In the genomic region with DNA sequence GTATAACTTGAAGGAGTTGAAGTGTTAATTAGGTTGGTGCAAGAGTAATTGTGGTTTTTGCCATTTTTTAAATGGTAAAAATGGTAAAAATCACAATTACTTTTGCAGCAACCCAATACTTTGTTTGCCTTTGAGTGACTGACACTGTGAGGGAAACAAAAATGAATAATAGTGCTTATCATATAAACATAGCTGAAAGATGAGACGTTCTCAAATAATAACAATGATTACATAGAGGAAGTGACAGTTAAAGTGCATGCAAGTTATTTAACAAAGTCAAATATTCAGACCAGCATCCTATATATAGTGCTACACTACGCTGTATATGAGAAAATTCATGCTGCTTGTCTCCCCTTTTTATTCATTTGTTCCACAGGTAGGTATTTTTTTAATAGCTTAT, we compare ENCODE assay signal across 27 cellular contexts.
"Had no signal": no experiment of that assay in that cellular context is flagged by ENCODE, and none has a peak within 500 bp of the region (broad histone marks: within the 10 kb centered on the region; RNA-seq: fewer than 3 reads in every experiment).

No MANE protein-coding gene starts in this region.

- DNase-seq: activated CD4-positive, alpha-beta memory T cell treated with anti-CD3 and anti-CD28 coated beads, Interleukin-2, amount 10 ng/mL, durations not matched to agents 7 days and 5 days; activated CD4-positive, alpha-beta T cell treated with anti-CD3 and anti-CD28 coated beads, Interleukin-2, amount 10 ng/mL, durations not matched to agents 24 days and 14 days; activated effector memory CD4-positive, alpha-beta T cell treated with Interleukin-2 at 50 U/mL for 16 hours; activated naive CD4-positive, alpha-beta T cell treated with anti-CD3 and anti-CD28 coated beads for 36 hours; activated naive CD8-positive, alpha-beta T cell treated with anti-CD3 and anti-CD28 coated beads, Interleukin-2, amount 10 ng/mL, durations not matched to agents 7 days and 5 days; activated T-cell treated with anti-CD3 and anti-CD28 coated beads, Interleukin-2, amount 50 U/mL, for 72 hours; amniotic stem cell; dorsolateral prefrontal cortex; effector memory CD8-positive, alpha-beta T cell; gastrocnemius medialis; hippocampal formation; left ventricle myocardium superior; nucleus accumbens; right lobe of liver; stimulated activated CD4-positive, alpha-beta T cell treated with anti-CD3 and anti-CD28 coated beads, Interleukin-2, amount 100 ng/mL, for 24 hours; stomach; T1000 had no signal

- H3K27me3 ChIP-seq: dorsolateral prefrontal cortex, esophagus muscularis mucosa, gastrocnemius medialis, right lobe of liver, stomach, suprapubic skin, tibial nerve had no signal

- FAIRE-seq: islet of Langerhans, urothelium cell line had no signal

- H3K27ac Mint-ChIP-seq: activated CD4-positive, alpha-beta memory T cell treated with anti-CD3 and anti-CD28 coated beads, Interleukin-2, amount 10 ng/mL, durations not matched to agents 7 days and 5 days; activated CD4-positive, alpha-beta T cell treated with anti-CD3 and anti-CD28 coated beads, Interleukin-2, amount 10 ng/mL, durations not matched to agents 24 days and 14 days; activated naive CD4-positive, alpha-beta T cell treated with anti-CD3 and anti-CD28 coated beads for 36 hours; activated naive CD8-positive, alpha-beta T cell treated with anti-CD3 and anti-CD28 coated beads, Interleukin-2, amount 10 ng/mL, durations not matched to agents 7 days and 5 days; activated T-cell treated with anti-CD3 and anti-CD28 coated beads, Interleukin-2, amount 50 U/mL, for 72 hours; effector memory CD8-positive, alpha-beta T cell; stimulated activated effector memory CD8-positive, alpha-beta T cell treated with anti-CD3 and anti-CD28 coated beads, Interleukin-12 subunit alpha, Interleukin-12 subunit beta, amount 100 ng/mL, for 72 hours; T-helper 1 cell treated with Interleukin-12 subunit alpha and Interleukin-12 subunit beta and Interleukin-4 antibody, amounts not matched to agents 30 μg/mL and 1 μg/mL, for 36 hours had no signal

- H3K9me3 Mint-ChIP-seq: activated CD4-positive, alpha-beta memory T cell treated with anti-CD3 and anti-CD28 coated beads, Interleukin-2, amount 10 ng/mL, durations not matched to agents 7 days and 5 days; activated CD4-positive, alpha-beta T cell treated with anti-CD3 and anti-CD28 coated beads, Interleukin-2, amount 10 ng/mL, durations not matched to agents 24 days and 14 days; activated naive CD4-positive, alpha-beta T cell treated with anti-CD3 and anti-CD28 coated beads for 36 hours; activated naive CD8-positive, alpha-beta T cell treated with anti-CD3 and anti-CD28 coated beads, Interleukin-2, amount 10 ng/mL, durations not matched to agents 7 days and 5 days; activated T-cell treated with anti-CD3 and anti-CD28 coated beads, Interleukin-2, amount 50 U/mL, for 72 hours; effector memory CD8-positive, alpha-beta T cell; nephron; stimulated activated effector memory CD8-positive, alpha-beta T cell treated with anti-CD3 and anti-CD28 coated beads, Interleukin-12 subunit alpha, Interleukin-12 subunit beta, amount 100 ng/mL, for 72 hours; T-helper 1 cell treated with Interleukin-12 subunit alpha and Interleukin-12 subunit beta and Interleukin-4 antibody, amounts not matched to agents 30 μg/mL and 1 μg/mL, for 36 hours had no signal

- H3K36me3 ChIP-seq: gastrocnemius medialis, right lobe of liver, stomach, suprapubic skin, tibial nerve had no signal

- H3K27ac ChIP-seq: dorsolateral prefrontal cortex, esophagus muscularis mucosa, gastrocnemius medialis, parathyroid adenoma, right lobe of liver, skin epidermis, stomach, suprapubic skin, tibial nerve had no signal

- H3K79me2 ChIP-seq: parathyroid adenoma had no signal

- H2AFZ ChIP-seq: parathyroid adenoma had no signal

- H3K9me3 ChIP-seq: esophagus muscularis mucosa, gastrocnemius medialis, right lobe of liver, stomach, suprapubic skin, tibial nerve had no signal

- H3K4me3 ChIP-seq: dorsolateral prefrontal cortex, esophagus muscularis mucosa, gastrocnemius medialis, right lobe of liver, skin epidermis, stomach, suprapubic skin, tibial nerve had no signal

- H3K4me3 Mint-ChIP-seq: activated CD4-positive, alpha-beta memory T cell treated with anti-CD3 and anti-CD28 coated beads, Interleukin-2, amount 10 ng/mL, durations not matched to agents 7 days and 5 days; activated CD4-positive, alpha-beta T cell treated with anti-CD3 and anti-CD28 coated beads, Interleukin-2, amount 10 ng/mL, durations not matched to agents 24 days and 14 days; activated naive CD4-positive, alpha-beta T cell treated with anti-CD3 and anti-CD28 coated beads for 36 hours; activated naive CD8-positive, alpha-beta T cell treated with anti-CD3 and anti-CD28 coated beads, Interleukin-2, amount 10 ng/mL, durations not matched to agents 7 days and 5 days; activated T-cell treated with anti-CD3 and anti-CD28 coated beads, Interleukin-2, amount 50 U/mL, for 72 hours; effector memory CD8-positive, alpha-beta T cell; nephron; stimulated activated effector memory CD8-positive, alpha-beta T cell treated with anti-CD3 and anti-CD28 coated beads, Interleukin-12 subunit alpha, Interleukin-12 subunit beta, amount 100 ng/mL, for 72 hours; T-helper 1 cell treated with Interleukin-12 subunit alpha and Interleukin-12 subunit beta and Interleukin-4 antibody, amounts not matched to agents 30 μg/mL and 1 μg/mL, for 36 hours had no signal

- H3K9ac ChIP-seq: parathyroid adenoma had no signal

- H3K4me1 ChIP-seq: right lobe of liver had no signal

- ATAC-seq: activated T-cell treated with anti-CD3 and anti-CD28 coated beads, Interleukin-2, amount 50 U/mL, for 72 hours; effector memory CD8-positive, alpha-beta T cell; gastrocnemius medialis; left ventricle myocardium superior; right lobe of liver; stimulated activated effector memory CD8-positive, alpha-beta T cell treated with anti-CD3 and anti-CD28 coated beads, Interleukin-12 subunit alpha, Interleukin-12 subunit beta, amount 100 ng/mL, for 72 hours had no signal
